In genomic region chr2:136029149-136029548, GRCh38 we compare ENCODE assay signal across 17 cellular contexts. TPM values are rescaled to one million over a fixed set of nuclear protein-coding genes. Genes with fewer than 3 reads are reported as not detected.
A peak's percentile ranks its signal among the peaks of the same experiment; 100 is the strongest.
DNase-seq lines count a peak whose midpoint lies in the region; ATAC-seq and TF ChIP-seq lines count a peak whose summit lies in the region.
"Had no signal": no experiment of that assay in that cellular context is flagged by ENCODE, and none has a peak within 500 bp of the region (broad histone marks: within the 10 kb centered on the region; RNA-seq: fewer than 3 reads in every experiment).

No MANE protein-coding gene starts in this region.

- peaks cover 8% of the 10 kb centered on the region for H3K27me3 Mint-ChIP-seq in endothelial cell (ENCODE audit: unreplicated experiment)
- no peaks in the 10 kb centered on the region for H3K27me3 Mint-ChIP-seq in activated CD4-positive, alpha-beta memory T cell treated with anti-CD3 and anti-CD28 coated beads for 36 hours

- H3K4me3 Mint-ChIP-seq in endothelial cell (ENCODE audit: unreplicated experiment), result no peak overlapping the region
- no peak overlapping the region for H3K4me3 Mint-ChIP-seq in activated CD4-positive, alpha-beta memory T cell treated with anti-CD3 and anti-CD28 coated beads for 36 hours
- H3K4me3 Mint-ChIP-seq: CD14-positive monocyte had no signal

- peak overlapping the region; percentile 12 for H3K27ac Mint-ChIP-seq in endothelial cell (ENCODE audit: unreplicated experiment)
- no peak overlapping the region for H3K27ac Mint-ChIP-seq in activated CD4-positive, alpha-beta memory T cell treated with anti-CD3 and anti-CD28 coated beads for 36 hours

- H3K27ac ChIP-seq in brain microvascular endothelial cell, result no peak overlapping the region
- H3K27ac ChIP-seq: gastrocnemius medialis, right atrium auricular region, VCaP had no signal

- ATAC-seq in GM18909 (IDR thresholded peaks at IDR 0.05; ENCODE audit: poor library complexity, unreplicated experiment) (peak; percentile 81), GM21786 (IDR thresholded peaks at IDR 0.05; ENCODE audit: unreplicated experiment) (peak; percentile 88), HG03097 (IDR thresholded peaks at IDR 0.05; ENCODE audit: low FRiP score, unreplicated experiment) (peak; percentile 67)
- ATAC-seq: gastrocnemius medialis had no signal

- intact Hi-C loops in activated CD4-positive, alpha-beta memory T cell treated with anti-CD3 and anti-CD28 coated beads for 36 hours (cut with micrococcal nuclease), result no loop called here

- no peaks in the 10 kb centered on the region for H3K36me3 Mint-ChIP-seq in endothelial cell (ENCODE audit: low read depth, unreplicated experiment)
- no peaks in the 10 kb centered on the region for H3K36me3 Mint-ChIP-seq in activated CD4-positive, alpha-beta memory T cell treated with anti-CD3 and anti-CD28 coated beads for 36 hours
- H3K36me3 Mint-ChIP-seq: CD14-positive monocyte had no signal

- in situ Hi-C loops in brain microvascular endothelial cell (cut with HindIII; ENCODE audit: low pct_ligation_motif_present, low sequenced_read_pairs), result no loop called here

- CTCF ChIA-PET in activated CD4-positive, alpha-beta memory T cell treated with anti-CD3 and anti-CD28 coated beads for 36 hours (lab: Charles Lee), result no interaction called here

- H3K9me3 Mint-ChIP-seq in endothelial cell (ENCODE audit: unreplicated experiment), result no peaks in the 10 kb centered on the region
- no peaks in the 10 kb centered on the region for H3K9me3 Mint-ChIP-seq in activated CD4-positive, alpha-beta memory T cell treated with anti-CD3 and anti-CD28 coated beads for 36 hours

- H3K4me3 ChIP-seq in brain microvascular endothelial cell (ENCODE audit: low read depth, low read length), result no peak overlapping the region
- H3K4me3 ChIP-seq: gastrocnemius medialis, right atrium auricular region had no signal

- TF ChIP-seq CTCF in endothelial cell (IDR thresholded peaks at IDR 0.05; ENCODE audit: unreplicated experiment) (no peak), brain microvascular endothelial cell (IDR thresholded peaks at IDR 0.05; ENCODE audit: low read depth, low read length, missing control alignments) (no peak)

- H3K4me1 Mint-ChIP-seq in endothelial cell (ENCODE audit: unreplicated experiment), result peaks cover 58% of the 10 kb centered on the region
- no peaks in the 10 kb centered on the region for H3K4me1 Mint-ChIP-seq in activated CD4-positive, alpha-beta memory T cell treated with anti-CD3 and anti-CD28 coated beads for 36 hours (ENCODE audit: low read depth)

- no peaks in the 10 kb centered on the region for H3K27me3 ChIP-seq in brain microvascular endothelial cell (replicated peaks)
- H3K27me3 ChIP-seq: gastrocnemius medialis, right atrium auricular region had no signal

- POLR2A ChIA-PET in activated CD4-positive, alpha-beta memory T cell treated with anti-CD3 and anti-CD28 coated beads for 36 hours (lab: Charles Lee), result no interaction called here

- DNase-seq in endothelial cell (ENCODE audit: low spot score) (no peak), brain microvascular endothelial cell (no peak), globus pallidus (ENCODE audit: low spot score) (no peak), NCI-H2171 (lab: John Stamatoyannopoulos, UW) (no peak)
- no peak for DNase-seq in activated CD4-positive, alpha-beta memory T cell treated with anti-CD3 and anti-CD28 coated beads for 36 hours
- DNase-seq: amniotic stem cell, gastrocnemius medialis, GDM1, kidney, NCI-H524 treated with DMSO at 0.1 percent for 48 hours, SHP77 had no signal

- no peaks in the 10 kb centered on the region for H3K36me3 ChIP-seq in brain microvascular endothelial cell (replicated peaks)
- H3K36me3 ChIP-seq: gastrocnemius medialis, right atrium auricular region had no signal

RNA-seq across cellular contexts. Expression of gene DARS1, which starts 43.7 kb away (rescaled TPM):
- 82.9 TPM for total RNA-seq in endothelial cell (ENCODE audit: unreplicated experiment)
- 100 to 1,000 TPM; 215 to 218 TPM for total RNA-seq in activated CD4-positive, alpha-beta memory T cell treated with anti-CD3 and anti-CD28 coated beads for 36 hours
